ENCODE assay signal across 11 cellular contexts in the genomic region with DNA sequence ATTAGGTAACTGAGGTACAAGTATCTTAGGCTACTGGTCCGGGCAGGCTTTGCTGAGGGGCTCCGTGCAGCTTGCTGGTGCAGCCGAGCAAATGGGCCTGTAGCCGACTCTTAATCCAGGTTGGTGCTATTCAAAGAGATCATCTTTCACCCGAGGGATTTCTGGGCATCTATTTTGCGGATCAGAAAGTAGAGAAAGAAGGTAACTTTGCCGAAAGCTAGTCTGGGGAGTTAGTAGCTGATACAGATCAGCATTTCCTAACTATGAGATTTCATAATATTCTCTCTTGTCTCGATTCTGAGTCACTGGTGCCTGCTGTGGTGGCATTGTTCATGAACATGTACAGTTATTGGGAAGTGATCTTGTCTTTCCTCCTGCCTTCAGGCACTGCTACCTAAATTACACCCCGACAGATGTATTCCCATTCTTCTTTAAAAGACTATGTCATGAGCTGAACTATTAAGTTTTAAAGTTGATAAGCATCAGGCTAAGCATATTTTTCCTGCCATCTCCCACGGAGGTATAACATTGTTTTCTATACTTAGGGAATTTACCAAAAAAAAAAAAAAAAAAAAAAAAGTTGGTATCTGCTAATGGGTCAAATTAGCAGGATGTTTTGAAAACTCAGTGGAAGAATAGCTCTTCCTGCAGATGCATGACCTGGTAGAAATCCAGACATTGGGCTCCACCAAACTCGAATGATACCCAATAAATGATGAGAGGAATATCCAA. TPM values are rescaled to one million over a fixed set of nuclear protein-coding genes. Genes with fewer than 3 reads are reported as not detected.
DNase-seq lines count a peak whose midpoint lies in the region; ATAC-seq, FAIRE-seq and TF ChIP-seq lines count a peak whose summit lies in the region.
"Had no signal": no experiment of that assay in that cellular context is flagged by ENCODE, and none has a peak within 500 bp of the region (broad histone marks: within the 10 kb centered on the region; RNA-seq: fewer than 3 reads in every experiment).

No MANE protein-coding gene starts in this region.

- H3K27ac ChIP-seq in IMR-90 (ENCODE audit: insufficient read depth, low read length) (no peak overlapping the region), fibroblast of lung (ENCODE audit: insufficient read depth, low read length) (no peak overlapping the region), thoracic aorta (peak overlapping the region; percentile 0 to 77)

- H4K5ac ChIP-seq in IMR-90 (ENCODE audit: low read depth, low read length) = no peak overlapping the region

- H3K4me2 ChIP-seq in IMR-90 (ENCODE audit: low read depth, low read length) (no peak overlapping the region), fibroblast of lung (ENCODE audit: extremely low read depth, insufficient read depth, low read length) (no peak overlapping the region)

- H4K91ac ChIP-seq in IMR-90 (ENCODE audit: insufficient read depth, low read depth, low read length) = no peak overlapping the region

- H4K20me1 ChIP-seq in IMR-90 (ENCODE audit: insufficient read depth, low read length) (no peaks in the 10 kb centered on the region; the same call in 1 of the 2 replicates), fibroblast of lung (ENCODE audit: control insufficient read depth, extremely low read depth, insufficient read depth, low read length) (no peaks in the 10 kb centered on the region)

- no peak overlapping the region for H3K9ac ChIP-seq in IMR-90 (ENCODE audit: low read depth, low read length)
- no peak overlapping the region for H3K9ac ChIP-seq in fibroblast of lung (ENCODE audit: insufficient read depth, low read length)

- no peaks in the 10 kb centered on the region for H3K9me1 ChIP-seq in IMR-90 (ENCODE audit: insufficient read depth, low read length)

- no peak overlapping the region for H4K8ac ChIP-seq in IMR-90 (ENCODE audit: low read depth in 2 of 2, low read length in 2 of 2)

- H3K56ac ChIP-seq in IMR-90 (ENCODE audit: extremely low read depth, insufficient read depth, low read length) = no peak overlapping the region

- WGBS in IMR-90 (ENCODE audit: extremely low coverage in 2 of 2, insufficient read length in 1 of 2), 2 experiments = no CpG with 5 or more reads among the region's 11 CpGs

- no peak overlapping the region for H2AK5ac ChIP-seq in IMR-90 (ENCODE audit: low read depth, low read length)

- TF ChIP-seq POLR2A in IMR-90 (IDR thresholded peaks at IDR 0.05; ENCODE audit: low read depth, low read length) = no peak

- no peak overlapping the region for H3K14ac ChIP-seq in IMR-90 (replicated peaks; ENCODE audit: low read depth, low read length)

- H2AFZ ChIP-seq in IMR-90 (replicated peaks; ENCODE audit: low read length, poor library complexity) = no peak overlapping the region
- H2AFZ ChIP-seq in fibroblast of lung (ENCODE audit: low read length) = no peak overlapping the region

- ATAC-seq in IMR-90 (ENCODE audit: low read depth) = 0 out of 2 replicates have a peak, but pooled peaks have one; percentile 37
- ATAC-seq in SK-N-SH treated with all-trans-retinoic acid at 6 μM for 48 hours = peak; percentile 83
- peak; percentile 41 for ATAC-seq in thoracic aorta (ENCODE audit: insufficient number of reproducible peaks, low FRiP score, low read depth)

- no peak overlapping the region for H3K23ac ChIP-seq in IMR-90 (ENCODE audit: low read depth, low read length)

- no peak overlapping the region for H2BK120ac ChIP-seq in IMR-90 (ENCODE audit: low read depth, low read length)

- H3K36me3 ChIP-seq in IMR-90 (ENCODE audit: control insufficient read depth, insufficient read depth, low read length) (no peaks in the 10 kb centered on the region), fibroblast of lung (ENCODE audit: control insufficient read depth, insufficient read depth, low read length) (no peaks in the 10 kb centered on the region), thoracic aorta (no peaks in the 10 kb centered on the region)

- no peaks in the 10 kb centered on the region for H3K9me3 ChIP-seq in IMR-90 (ENCODE audit: control insufficient read depth, insufficient read depth, low read length)
- no peaks in the 10 kb centered on the region for H3K9me3 ChIP-seq in fibroblast of lung (ENCODE audit: control insufficient read depth, insufficient read depth, low read depth, low read length)
- no peaks in the 10 kb centered on the region for H3K9me3 ChIP-seq in thoracic aorta

- CTCF ChIA-PET in IMR-90 (lab: Yijun Ruan, JAX) = no interaction called here

- H3K18ac ChIP-seq in IMR-90 (ENCODE audit: low read depth, low read length) = no peak overlapping the region

- TF ChIP-seq CTCF in IMR-90 (conservative IDR thresholded peaks at IDR 0.05; ENCODE audit: low read depth, low read length) = no peak
- no peak for TF ChIP-seq CTCF in fibroblast of lung (conservative IDR thresholded peaks at IDR 0.05 in 1 of 2, IDR thresholded peaks at IDR 0.05 in 1 of 2; ENCODE audit: low read depth in 1 of 2, low read length in 2 of 2)
- TF ChIP-seq CTCF in thoracic aorta (IDR thresholded peaks at IDR 0.05) = no peak
- no peak for TF ChIP-seq CTCF in D721Med (IDR thresholded peaks at IDR 0.05; ENCODE audit: insufficient read depth, missing control alignments)

- H2BK20ac ChIP-seq in IMR-90 (ENCODE audit: low read depth, low read length) = no peak overlapping the region

- no peaks in the 10 kb centered on the region for H3K79me1 ChIP-seq in IMR-90 (ENCODE audit: low read depth in 1 of 2, low read length in 2 of 2)

- intact Hi-C loops in IMR-90 (cut with micrococcal nuclease) = no loop called here

- H2BK15ac ChIP-seq in IMR-90 (ENCODE audit: low read depth, low read length) = no peak overlapping the region

- peak; percentile 20 for DNase-seq in IMR-90
- DNase-seq in fibroblast of lung (ENCODE audit: low read depth in 2 of 2) = peak; percentile 39 to 45
- DNase-seq in thoracic aorta (ENCODE audit: low spot score) = no peak
- no peak for DNase-seq in RKO (ENCODE audit: low spot score)
- DNase-seq in D721Med (ENCODE audit: insufficient read length, low spot score) = no peak
- no peak for DNase-seq in NCI-H748 treated with DMSO at 0.1 percent for 48 hours (lab: John Stamatoyannopoulos, UW)
- DNase-seq in retina = no peak
- DNase-seq: activated naive CD4-positive, alpha-beta T cell treated with anti-CD3 and anti-CD28 coated beads, Interleukin-2, amount 50 U/mL, for 16 hours; GOT3; stimulated activated CD8-positive, alpha-beta memory T cell treated with anti-CD3 and anti-CD28 coated beads, Interleukin-4, amount 100 ng/mL, for 48 hours had no signal

- H3K27me3 ChIP-seq in IMR-90 (ENCODE audit: control insufficient read depth, insufficient read depth, low read length) (no peaks in the 10 kb centered on the region), fibroblast of lung (ENCODE audit: control insufficient read depth, insufficient read depth, low read length) (no peaks in the 10 kb centered on the region), thoracic aorta (replicated peaks; ENCODE audit: insufficient read depth) (no peaks in the 10 kb centered on the region)

- TF ChIP-seq RAD21 in IMR-90 (IDR thresholded peaks at IDR 0.05; ENCODE audit: low read length) = no peak

- H2AK9ac ChIP-seq in IMR-90 (replicated peaks; ENCODE audit: low read depth, low read length, poor library complexity) = no peak overlapping the region

- H3K4me3 ChIP-seq in IMR-90 (ENCODE audit: insufficient read depth, low read depth, low read length) (no peak overlapping the region), fibroblast of lung (replicated peaks in 1 of 4; ENCODE audit: control extremely low read depth in 1 of 4, insufficient read depth in 1 of 4, low read depth in 3 of 4, low read length in 4 of 4) (no peak overlapping the region), thoracic aorta (peak overlapping the region; percentile 51)

- H3K79me2 ChIP-seq in fibroblast of lung (ENCODE audit: control insufficient read depth, insufficient read depth, low read length) = no peaks in the 10 kb centered on the region

- in situ Hi-C loops in IMR-90 (cut with MboI; ENCODE audit: low sequenced_read_pairs) = no loop called here

- no peak overlapping the region for H2BK5ac ChIP-seq in IMR-90 (ENCODE audit: low read depth, low read length, poor library complexity, severe bottlenecking)

- POLR2A ChIA-PET in IMR-90 (lab: Charles Lee; ENCODE audit: unreplicated experiment) = no interaction called here

- H3K4ac ChIP-seq in IMR-90 (ENCODE audit: low read depth, low read length) = no peak overlapping the region

- H3K4me1 ChIP-seq in IMR-90 (ENCODE audit: control insufficient read depth, insufficient read depth, low read length) (peaks cover 3% of the 10 kb centered on the region; the same call in 1 of the 2 replicates), fibroblast of lung (ENCODE audit: control insufficient read depth, extremely low read depth, insufficient read depth, low read length) (peaks cover 15% of the 10 kb centered on the region), thoracic aorta (ENCODE audit: control insufficient read depth in 1 of 2, low read depth in 2 of 2) (peaks cover 30 to 87% of the 10 kb centered on the region in 2 donors)

- dilution Hi-C loops in IMR-90 (cut with HindIII; ENCODE audit: low sequenced_read_pairs, unreplicated experiment) = no loop called here

- no peak for FAIRE-seq in D721Med (lab: Jason Lieb, UNC)

- no TSS peak for BruUV-seq in IMR-90 (replicated peaks; lab: Mats Ljungman, UMichigan)

TF ChIP-seq in IMR-90, 13 proteins besides CTCF, POLR2A, EP300 and RAD21 (continues in another document):
- TF ChIP-seq MXI1 (IDR thresholded peaks at IDR 0.05; ENCODE audit: borderline replicate concordance, low read depth, low read length) = no peak
- no peak for TF ChIP-seq NFE2L2 (IDR thresholded peaks at IDR 0.05; ENCODE audit: low read depth, low read length)
- TF ChIP-seq CHD1 (IDR thresholded peaks at IDR 0.05; ENCODE audit: low read depth, low read length) = no peak
- no peak for TF ChIP-seq CEBPB (IDR thresholded peaks at IDR 0.05; ENCODE audit: low read depth, low read length)
- TF ChIP-seq RCOR1 (IDR thresholded peaks at IDR 0.05; ENCODE audit: insufficient replicate concordance, low read length) = no peak

TF ChIP-seq in SK-N-SH treated with all-trans-retinoic acid at 6 μM for 48 hours, 23 proteins besides CTCF, POLR2A, EP300 and RAD21:
- TF ChIP-seq CSDC2 (CRISPR knock-in tag; IDR thresholded peaks at IDR 0.05) = no peak
- TF ChIP-seq ISL1 (CRISPR knock-in tag; IDR thresholded peaks at IDR 0.05) = peak; percentile 33; the same call in 1 of the 2 replicates

RNA-seq across cellular contexts. Expression of a gene that starts 57.1 kb away (rescaled TPM):
- 2.2 TPM in 2 replicates for total RNA-seq in IMR-90 (2012; rRNA removed)
- polyA plus RNA-seq in IMR-90 (2012; rRNA removed) = 1.6 and 1.8 TPM in 2 replicates
- 0.60 and 1.2 TPM in 2 replicates for polyA plus RNA-seq in IMR-90 (2012; cell fraction: cytosol; rRNA removed)
- polyA plus RNA-seq in IMR-90 (2012; cell fraction: nucleus; rRNA removed; ENCODE audit: low replicate concordance) = 0.83 and 1.2 TPM in 2 replicates
- total RNA-seq in fibroblast of lung = 5.4 TPM in 2 replicates
- 10.9 and 11.0 TPM in 2 replicates for polyA plus RNA-seq in fibroblast of lung
- 3.9 and 5.6 TPM in 2 replicates for polyA plus RNA-seq in fibroblast of lung (2012)
- polyA minus RNA-seq in fibroblast of lung (ENCODE audit: low replicate concordance) = 22.5 and 43.5 TPM in 2 replicates
- total RNA-seq in thoracic aorta = 100 to 1,000 TPM in 1 of 2 donors, 10 to 100 TPM in 1; 99.8 to 118 TPM

Comparison
In these comparisons a context has a peak if more than half of its experiments do, and no peak if none do; other contexts are left out.
1. DNase-seq: peak in IMR-90 (single experiment) and fibroblast of lung (2 of 2); none in thoracic aorta (single experiment), RKO (single experiment), D721Med (single experiment), NCI-H748 treated with DMSO at 0.1 percent for 48 hours (single experiment) and retina (single experiment).
2. H3K27ac ChIP-seq: peak in thoracic aorta (2 of 2); none in IMR-90 (single experiment) and fibroblast of lung (single experiment).
3. RNA of a gene that starts 57.1 kb away (total RNA-seq): 99.8 to 118 TPM in thoracic aorta; 5.4 TPM in fibroblast of lung and 2.2 TPM in IMR-90; every median in the first group is over 10 times any median in the second.
4. Peak in every context shown above with its lines, with median percentiles within 50 percentile points of each other: ATAC-seq.